In genomic region chr2:188631037-188631794, GRCh38 we compare ENCODE assay signal across 1 cellular context.
TF ChIP-seq lines count a peak whose summit lies in the region.

No MANE protein-coding gene starts in this region.

TF ChIP-seq in H1, 55 proteins besides CTCF, POLR2A, EP300 and RAD21:
- peak; percentile 61; the same call in 1 of the 2 replicates for TF ChIP-seq TEAD4 (IDR thresholded peaks at IDR 0.05; ENCODE audit: low read depth, low read length)
- no peak for TF ChIP-seq BACH1 (IDR thresholded peaks at IDR 0.05; ENCODE audit: low read length)
TF ChIP-seq in H1: peak in this region for 1.
